27 cellular contexts compared by ENCODE assay signal in genomic region chr1:33276573-33277298, GRCh38. TPM values are rescaled to one million over a fixed set of nuclear protein-coding genes. Genes with fewer than 3 reads are reported as not detected.
"Had no signal": no experiment of that assay in that cellular context is flagged by ENCODE, and none has a peak within 500 bp of the region (broad histone marks: within the 10 kb centered on the region; RNA-seq: fewer than 3 reads in every experiment).

No MANE protein-coding gene starts in this region.

- H3K27ac Mint-ChIP-seq: activated T-helper 2 cell treated with anti-CD3 and anti-CD28 coated beads, Interferon-gamma antibody, Interleukin-2, Interleukin-4, amounts not matched to agents 10 μg/mL and 5 μg/mL and 100 μg/mL, durations not matched to agents 14 hours and 24 hours and 36 hours; nephron; stimulated activated naive B cell treated with anti-CD40 and anti-IgM and Interleukin-4, amounts not matched to agents 10 μg/mL and 1 μg/mL and 100 μg/mL, for 72 hours had no signal

- H3K27me3 ChIP-seq: adrenal gland, tibial nerve, uterus had no signal

- H3K4me3 Mint-ChIP-seq: nephron; stimulated activated naive B cell treated with anti-CD40 and anti-IgM and Interleukin-4, amounts not matched to agents 10 μg/mL and 1 μg/mL and 100 μg/mL, for 72 hours had no signal

- H3K9me3 Mint-ChIP-seq: activated T-helper 2 cell treated with anti-CD3 and anti-CD28 coated beads, Interferon-gamma antibody, Interleukin-2, Interleukin-4, amounts not matched to agents 10 μg/mL and 5 μg/mL and 100 μg/mL, durations not matched to agents 14 hours and 24 hours and 36 hours; nephron; stimulated activated naive B cell treated with anti-CD40 and anti-IgM and Interleukin-4, amounts not matched to agents 10 μg/mL and 1 μg/mL and 100 μg/mL, for 72 hours had no signal

- ATAC-seq: left lobe of liver; sciatic nerve; stimulated activated naive B cell treated with anti-CD40 and anti-IgM and Interleukin-4, amounts not matched to agents 10 μg/mL and 1 μg/mL and 100 μg/mL, for 72 hours had no signal

- H3K9me3 ChIP-seq: adrenal gland, tibial nerve, uterus had no signal

- H3K4me3 ChIP-seq: adrenal gland, lung, tibial nerve, uterus had no signal

- H3K4me1 ChIP-seq: adrenal gland, uterus had no signal

- H3K27ac ChIP-seq: tibial nerve, uterus, WERI-Rb-1 had no signal

- DNase-seq: activated CD4-positive, alpha-beta T cell treated with anti-CD3 and anti-CD28 coated beads for 1 hour; activated naive CD4-positive, alpha-beta T cell treated with anti-CD3 and anti-CD28 coated beads, Interleukin-2, amount 50 U/mL, for 16 hours; activated T-cell treated with anti-CD3 and anti-CD28 coated beads for 4 hours; dermis blood vessel endothelial cell; effector memory CD4-positive, alpha-beta T cell; foreskin melanocyte; hypothalamus; midbrain; stimulated activated CD4-positive, alpha-beta T cell treated with anti-CD3 and anti-CD28 coated beads, Interleukin-4, amount 100 ng/mL, for 24 hours; stimulated activated naive B cell treated with anti-CD40 and anti-IgM and Interleukin-4, amounts not matched to agents 10 μg/mL and 1 μg/mL and 100 μg/mL, for 72 hours; SW 1271; T-helper 2 cell; uterus; WERI-Rb-1 had no signal

- H3K27me3 Mint-ChIP-seq: stimulated activated naive B cell treated with anti-CD40 and anti-IgM and Interleukin-4, amounts not matched to agents 10 μg/mL and 1 μg/mL and 100 μg/mL, for 72 hours had no signal

- H3K36me3 ChIP-seq: uterus had no signal

RNA-seq across cellular contexts. Expression of gene A3GALT2, which starts 44.2 kb away (rescaled TPM):
- total RNA-seq: activated T-helper 2 cell treated with anti-CD3 and anti-CD28 coated beads, Interferon-gamma antibody, Interleukin-2, Interleukin-4, amounts not matched to agents 10 μg/mL and 5 μg/mL and 100 μg/mL, durations not matched to agents 14 hours and 24 hours and 36 hours; bronchial epithelial cell; dermis blood vessel endothelial cell; fibroblast of lung; left lobe of liver; omental fat pad; pulmonary artery endothelial cell; sciatic nerve; subcutaneous adipose tissue had no signal
- polyA plus RNA-seq: fibroblast of lung, keratinocyte had no signal
